ENCODE assay signal across 11 cellular contexts in the genomic region with DNA sequence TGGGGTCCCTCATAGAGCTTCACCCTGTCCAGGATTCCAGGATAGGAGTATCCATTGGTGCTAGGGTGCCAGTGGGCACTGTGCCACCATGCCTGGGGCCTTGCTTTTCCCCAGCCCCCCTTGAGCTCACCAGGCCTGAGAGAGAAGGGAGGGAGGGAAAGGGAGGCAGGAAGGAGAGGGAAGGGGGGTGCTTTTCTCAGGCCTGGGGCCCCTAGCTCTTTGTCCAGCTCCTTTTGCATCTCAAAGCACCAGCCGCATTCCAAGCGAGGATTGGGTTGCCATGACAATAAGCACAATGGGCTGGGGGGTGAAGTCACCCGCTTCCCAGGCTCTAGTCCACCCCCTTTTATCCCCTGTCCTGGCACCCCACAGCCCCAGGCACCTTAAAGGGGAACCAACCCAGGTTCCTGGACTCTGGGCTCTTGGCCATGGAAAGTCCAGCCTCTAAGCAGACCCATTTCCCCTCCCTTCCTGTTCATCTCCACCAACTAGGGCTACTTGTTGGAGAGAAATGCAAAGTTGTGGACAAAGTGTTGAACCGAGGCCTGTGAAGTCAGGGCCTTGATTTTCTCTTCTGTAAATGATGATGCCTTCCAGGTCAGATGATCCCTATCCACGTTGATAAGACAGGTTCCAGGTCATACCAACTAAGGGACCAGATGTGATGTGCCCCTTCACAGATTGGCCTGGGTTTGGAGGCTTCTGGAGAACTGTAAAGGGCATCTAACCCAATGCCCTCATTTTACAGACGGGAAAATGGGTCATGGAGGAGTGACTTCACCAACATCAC. TPM values are rescaled to one million over a fixed set of nuclear protein-coding genes. Genes with fewer than 3 reads are reported as not detected.
DNase-seq lines count a peak whose midpoint lies in the region; ATAC-seq, FAIRE-seq and TF ChIP-seq lines count a peak whose summit lies in the region.
"Had no signal": no experiment of that assay in that cellular context is flagged by ENCODE, and none has a peak within 500 bp of the region (broad histone marks: within the 10 kb centered on the region; RNA-seq: fewer than 3 reads in every experiment).

No MANE protein-coding gene starts in this region.

- H3K4me2 ChIP-seq in K562 (ENCODE audit: insufficient read depth, low read length) = 0 out of 2 replicates have a peak overlapping the region, but pooled peaks have one; percentile 78
- H3K4me2 ChIP-seq in mesenchymal stem cell (ENCODE audit: low read length, poor library complexity, severe bottlenecking) = no peak overlapping the region

- H3K79me1 ChIP-seq in mesenchymal stem cell (replicated peaks; ENCODE audit: low read length, poor library complexity, severe bottlenecking) = peaks cover 11% of the 10 kb centered on the region

- no peak overlapping the region for H2BK5ac ChIP-seq in mesenchymal stem cell (ENCODE audit: low read depth, low read length, poor library complexity, severe bottlenecking)

- no peak for FAIRE-seq in K562 (lab: Jason Lieb, UNC)
- FAIRE-seq: bronchial epithelial cell had no signal

- TF ChIP-seq POLR2A in K562 (conservative IDR thresholded peaks at IDR 0.05) = no peak
- TF ChIP-seq POLR2A in vagina (IDR thresholded peaks at IDR 0.05) = no peak

- intact Hi-C loops in left cardiac atrium (cut with DNase I) = no loop called here
- intact Hi-C loops in K562 (cut with micrococcal nuclease) = no loop called here
- intact Hi-C loops in vagina (cut with DNase I) = no loop called here

- H4K20me1 ChIP-seq in K562 (replicated peaks; ENCODE audit: control insufficient read depth, insufficient read depth, low read length) = no peaks in the 10 kb centered on the region

- H3K23ac ChIP-seq in mesenchymal stem cell (ENCODE audit: low read length in 2 of 2) = no peak overlapping the region

- no peak overlapping the region for H4K91ac ChIP-seq in mesenchymal stem cell (ENCODE audit: low read length)

- no peak overlapping the region for H2BK12ac ChIP-seq in mesenchymal stem cell (ENCODE audit: low read length in 2 of 2)

- H3K27ac ChIP-seq in right atrium auricular region (no peak overlapping the region), K562 (ENCODE audit: extremely low read depth, low read depth, low read length) (no peak overlapping the region), mesenchymal stem cell (ENCODE audit: low read length, poor library complexity, severe bottlenecking) (no peak overlapping the region), vagina (peak overlapping the region; percentile 85)

- TF ChIP-seq CTCF in right atrium auricular region (IDR thresholded peaks at IDR 0.05) (no peak), K562 (IDR thresholded peaks at IDR 0.05 in 2 of 3, conservative IDR thresholded peaks at IDR 0.05 in 1 of 3; ENCODE audit: insufficient read depth in 2 of 3, low read depth in 1 of 3, low read length in 3 of 3) (no peak), vagina (IDR thresholded peaks at IDR 0.05) (no peak)

- no peak overlapping the region for H3K18ac ChIP-seq in mesenchymal stem cell (ENCODE audit: low read depth in 1 of 2, low read length in 2 of 2)

- CTCF ChIA-PET in K562 (lab: Yijun Ruan, JAX; ENCODE audit: low intra/inter-chr PET ratio) = no interaction called here

- peaks cover 30% of the 10 kb centered on the region for H3K79me2 ChIP-seq in K562 (ENCODE audit: control insufficient read depth, insufficient read depth, low read length)

- DNase-seq in left cardiac atrium = peak; percentile 24
- DNase-seq in right atrium auricular region (ENCODE audit: low spot score) = no peak
- DNase-seq in K562 (ENCODE audit: extremely low read depth in 1 of 4, low spot score in 3 of 4) = no peak
- DNase-seq in mesenchymal stem cell = no peak
- DNase-seq in vagina (ENCODE audit: extremely low spot score in 2 of 2) = no peak
- DNase-seq in NCI-H748 (lab: John Stamatoyannopoulos, UW; ENCODE audit: unreplicated experiment) = no peak
- no peak for DNase-seq in H4 (ENCODE audit: low spot score)
- DNase-seq: RPMI8226 had no signal

- no peak overlapping the region for H2AK5ac ChIP-seq in mesenchymal stem cell (ENCODE audit: low read length, severe bottlenecking)

- no peak overlapping the region for H3K4ac ChIP-seq in mesenchymal stem cell (ENCODE audit: low read depth in 1 of 2, low read length in 2 of 2)

- BruUV-seq in K562 (replicated peaks; lab: Mats Ljungman, UMichigan) = no TSS peak

- H4K8ac ChIP-seq in mesenchymal stem cell (ENCODE audit: low read length) = no peak overlapping the region

- ATAC-seq in left cardiac atrium = no peak
- ATAC-seq in K562 = no peak
- no peak for ATAC-seq in GM19463 (IDR thresholded peaks at IDR 0.05; ENCODE audit: unreplicated experiment)
- ATAC-seq: mucosa of descending colon had no signal

- H2BK15ac ChIP-seq in mesenchymal stem cell (ENCODE audit: low read depth, poor library complexity, severe bottlenecking) = no peak overlapping the region

- no peak overlapping the region for H3K14ac ChIP-seq in mesenchymal stem cell (ENCODE audit: low read length in 2 of 2)

- H3K36me3 ChIP-seq in right atrium auricular region (peaks cover 7% of the 10 kb centered on the region), K562 (ENCODE audit: control insufficient read depth, insufficient read depth, low read length) (peaks cover 35% of the 10 kb centered on the region; the same call in 2 of the 3 replicates), mesenchymal stem cell (ENCODE audit: control insufficient read depth in 1 of 2, insufficient read depth in 2 of 2, low read depth in 1 of 2, low read length in 2 of 2) (peaks cover 35 to 47% of the 10 kb centered on the region in 2 experiments), vagina (peaks cover 0 to 4% of the 10 kb centered on the region in 2 donors)

- H3K27me3 ChIP-seq in right atrium auricular region (no peaks in the 10 kb centered on the region), K562 (ENCODE audit: control insufficient read depth in 2 of 2, insufficient read depth in 2 of 2, low read length in 2 of 2) (no peaks in the 10 kb centered on the region), mesenchymal stem cell (ENCODE audit: control insufficient read depth in 1 of 2, insufficient read depth in 1 of 2, low read length in 2 of 2) (no peaks in the 10 kb centered on the region), vagina (no peaks in the 10 kb centered on the region)

- H3K4me1 ChIP-seq in right atrium auricular region (peaks cover 0 to 35% of the 10 kb centered on the region in 2 donors), K562 (replicated peaks in 1 of 2; ENCODE audit: control insufficient read depth in 2 of 2, insufficient read depth in 2 of 2, low read length in 2 of 2) (peaks cover 19 to 50% of the 10 kb centered on the region in 2 experiments), mesenchymal stem cell (ENCODE audit: control insufficient read depth, insufficient read depth, low read depth, low read length) (peaks cover 28% of the 10 kb centered on the region), vagina (peaks cover 39% of the 10 kb centered on the region)

- H3K9ac ChIP-seq in K562 (ENCODE audit: insufficient read depth in 1 of 2, low read depth in 2 of 2, low read length in 2 of 2) (peak overlapping the region in 1 of 2 experiments; percentile 98; a peak in 2 of 4 replicates), mesenchymal stem cell (ENCODE audit: low read length) (peak overlapping the region; percentile 96)

- no peaks in the 10 kb centered on the region for H3K9me3 ChIP-seq in right atrium auricular region
- H3K9me3 ChIP-seq in K562 (replicated peaks; ENCODE audit: control insufficient read depth, insufficient read depth, low read depth, low read length) = no peaks in the 10 kb centered on the region
- H3K9me3 ChIP-seq in mesenchymal stem cell (ENCODE audit: control insufficient read depth, low read length) = no peaks in the 10 kb centered on the region
- no peaks in the 10 kb centered on the region for H3K9me3 ChIP-seq in vagina
- H3K9me3 ChIP-seq: mucosa of descending colon had no signal

- no peak overlapping the region for H2BK120ac ChIP-seq in mesenchymal stem cell (ENCODE audit: low read depth, low read length)

- no peak for TF ChIP-seq RAD21 in K562 (CRISPR knock-in tag; conservative IDR thresholded peaks at IDR 0.05 in 1 of 2, IDR thresholded peaks at IDR 0.05 in 1 of 2)

- no peak for TF ChIP-seq EP300 in K562 (IDR thresholded peaks at IDR 0.05; ENCODE audit: low read length)

- H2AFZ ChIP-seq in K562 (ENCODE audit: low read depth, low read length) (no peak overlapping the region), mesenchymal stem cell (ENCODE audit: low read depth, low read length) (no peak overlapping the region)

- POLR2A ChIA-PET in K562 (lab: Yijun Ruan, JAX) = interaction anchor here (0.5 to 0.9 kb wide), 4 partner anchors 11 to 364 kb away, joined by 3 to 4 read pairs (median 3); a partner anchor contains a TSS

- no peak overlapping the region for H3K4me3 ChIP-seq in right atrium auricular region
- no peak overlapping the region for H3K4me3 ChIP-seq in K562
- peak overlapping the region in 1 of 2 experiments; percentile 81 for H3K4me3 ChIP-seq in mesenchymal stem cell (ENCODE audit: insufficient read depth in 1 of 2, low read depth in 1 of 2, low read length in 2 of 2)
- no peak overlapping the region for H3K4me3 ChIP-seq in vagina
- H3K4me3 ChIP-seq: mucosa of descending colon had no signal

- 78% methylated on average over 6 of the region's 6 CpGs for WGBS in K562 (ENCODE audit: insufficient coverage, low coverage, missing lambda C conversion rate)
- WGBS in mesenchymal stem cell = 83% methylated on average over 6 of the region's 6 CpGs

- H3K9me1 ChIP-seq in K562 (ENCODE audit: control insufficient read depth, insufficient read depth, low read length) = no peaks in the 10 kb centered on the region

- in situ Hi-C loops in K562 (cut with MboI) = no loop called here

RNA-seq across cellular contexts. Expression of a gene that starts 11.4 kb away (rescaled TPM):
- total RNA-seq in left cardiac atrium = 10 to 100 TPM; 17.9 to 18.6 TPM
- total RNA-seq in right atrium auricular region = 10 to 100 TPM; 10.9 to 11.2 TPM
- total RNA-seq in K562 (2011; cell fraction: chromatin; rRNA removed; ENCODE audit: low replicate concordance) = 41.1 and 69.3 TPM in 2 replicates
- total RNA-seq in K562 (2011; cell fraction: nucleolus; rRNA removed) = 30.0 and 35.2 TPM in 2 replicates
- 23.9 and 24.2 TPM in 2 replicates for total RNA-seq in K562 (2011; cell fraction: nucleoplasm; rRNA removed)
- 2.5 and 3.2 TPM in 2 replicates for total RNA-seq in K562 (2014; rRNA removed)
- 2.0 and 2.4 TPM in 2 replicates for total RNA-seq in K562 (2014; rRNA removed; fragmentation: Illumina TruSeq; extraction: Trizol)
- total RNA-seq in K562 (2015; rRNA removed; fragmentation: Illumina TruSeq; extraction: Trizol) = 3.1 and 3.4 TPM in 2 replicates
- 3.3 and 5.0 TPM in 2 replicates for total RNA-seq in K562 (2021)
- polyA plus RNA-seq in K562 (2011; rRNA removed) = 5.8 and 6.8 TPM in 2 replicates
- 4.3 and 5.3 TPM in 2 replicates for polyA plus RNA-seq in K562 (2011; cell fraction: cytosol; rRNA removed)
- polyA plus RNA-seq in K562 (2011; cell fraction: nucleus; rRNA removed) = 48.2 and 56.8 TPM in 2 replicates
- 6.7 and 14.3 TPM in 2 replicates for polyA plus RNA-seq in K562 (2012)
- 2.5 and 3.2 TPM in 2 replicates for polyA plus RNA-seq in K562 (2014; fragmentation: Illumina TruSeq; extraction: Trizol)
- under 1 TPM; 0.59 to 0.89 TPM for polyA plus RNA-seq in K562 (2014; fragmentation: Nextera tagmentation; extraction: Ambion mirVana)
- 6.6 and 8.3 TPM in 2 replicates for polyA plus RNA-seq in K562 (2014; rRNA removed)
- 4.6 TPM in 2 replicates for polyA minus RNA-seq in K562 (2011; rRNA and poly(A)+ RNA removed)
- polyA minus RNA-seq in K562 (2011; cell fraction: cytosol; rRNA and poly(A)+ RNA removed) = 2.0 and 2.3 TPM in 2 replicates
- 7.3 and 8.8 TPM in 2 replicates for polyA minus RNA-seq in K562 (2011; cell fraction: nucleus; rRNA and poly(A)+ RNA removed)
- polyA plus RNA-seq in mesenchymal stem cell (2013, experiment 1 of 2) = 41.3 TPM
- 39.4 TPM for polyA plus RNA-seq in mesenchymal stem cell (2013, experiment 2 of 2)
- 27.3 TPM for total RNA-seq in vagina
- total RNA-seq in H4 (2014; rRNA removed; shearing (Covaris generic)) = 2.8 and 3.9 TPM in 2 replicates

RNA-seq across cellular contexts. Expression of a gene that starts 12.2 kb away (rescaled TPM):
- total RNA-seq in left cardiac atrium = 10 to 100 TPM; 19.7 to 25.5 TPM
- total RNA-seq in right atrium auricular region = 10 to 100 TPM; 16.2 to 27.0 TPM
- total RNA-seq in K562 (2011; cell fraction: chromatin; rRNA removed; ENCODE audit: low replicate concordance) = 16.6 and 32.2 TPM in 2 replicates
- 41.9 and 55.9 TPM in 2 replicates for total RNA-seq in K562 (2011; cell fraction: nucleolus; rRNA removed)
- 26.1 and 28.5 TPM in 2 replicates for total RNA-seq in K562 (2011; cell fraction: nucleoplasm; rRNA removed)
- 98.4 and 165 TPM in 2 replicates for total RNA-seq in K562 (2014; rRNA removed)
- 37.3 and 44.6 TPM in 2 replicates for total RNA-seq in K562 (2014; rRNA removed; fragmentation: Illumina TruSeq; extraction: Trizol)
- total RNA-seq in K562 (2015; rRNA removed; fragmentation: Illumina TruSeq; extraction: Trizol) = 65.1 and 66.9 TPM in 2 replicates
- total RNA-seq in K562 (2021) = 73.8 and 83.3 TPM in 2 replicates
- 65.8 and 73.3 TPM in 2 replicates for polyA plus RNA-seq in K562 (2011; rRNA removed)
- polyA plus RNA-seq in K562 (2011; cell fraction: cytosol; rRNA removed) = 102 and 177 TPM in 2 replicates
- polyA plus RNA-seq in K562 (2011; cell fraction: nucleus; rRNA removed) = 65.2 and 88.3 TPM in 2 replicates
- polyA plus RNA-seq in K562 (2012) = 79.8 and 86.4 TPM in 2 replicates
- 80.0 and 88.4 TPM in 2 replicates for polyA plus RNA-seq in K562 (2014; fragmentation: Illumina TruSeq; extraction: Trizol)
- polyA plus RNA-seq in K562 (2014; fragmentation: Nextera tagmentation; extraction: Ambion mirVana) = 10 to 100 TPM; 29.1 to 66.3 TPM
- 83.5 and 90.5 TPM in 2 replicates for polyA plus RNA-seq in K562 (2014; rRNA removed)
- polyA minus RNA-seq in K562 (2011; rRNA and poly(A)+ RNA removed) = 25.2 and 38.9 TPM in 2 replicates
- 35.6 and 41.5 TPM in 2 replicates for polyA minus RNA-seq in K562 (2011; cell fraction: cytosol; rRNA and poly(A)+ RNA removed)
- 26.3 and 28.4 TPM in 2 replicates for polyA minus RNA-seq in K562 (2011; cell fraction: nucleus; rRNA and poly(A)+ RNA removed)
- polyA plus RNA-seq in mesenchymal stem cell (2013, experiment 1 of 2) = 39.5 TPM
- 38.9 TPM for polyA plus RNA-seq in mesenchymal stem cell (2013, experiment 2 of 2)
- total RNA-seq in vagina = 29.5 TPM
- 79.5 and 82.1 TPM in 2 replicates for total RNA-seq in H4 (2014; rRNA removed; shearing (Covaris generic))

RNA-seq across cellular contexts. Expression of a gene that starts 22.6 kb away (rescaled TPM):
- under 1 TPM; 0.15 to 0.21 TPM for total RNA-seq in left cardiac atrium
- total RNA-seq in right atrium auricular region = under 1 TPM in 1 of 2 donors, not detected in 1; 0.20 TPM
- total RNA-seq in K562 (2011; cell fraction: chromatin; rRNA removed; ENCODE audit: low replicate concordance) = 0.95 and 1.8 TPM in 2 replicates
- 0.67 and 0.92 TPM in 2 replicates for total RNA-seq in K562 (2011; cell fraction: nucleolus; rRNA removed)
- total RNA-seq in K562 (2011; cell fraction: nucleoplasm; rRNA removed) = 0.66 and 1.1 TPM in 2 replicates
- 0.04 and 0.05 TPM in 2 replicates for total RNA-seq in K562 (2014; rRNA removed)
- total RNA-seq in K562 (2014; rRNA removed; fragmentation: Illumina TruSeq; extraction: Trizol) = not detected in 2 replicates
- total RNA-seq in K562 (2015; rRNA removed; fragmentation: Illumina TruSeq; extraction: Trizol) = 0.14 TPM in 1 of 2 replicates, not detected in the other
- 0.22 and 0.60 TPM in 2 replicates for total RNA-seq in K562 (2021)
- polyA plus RNA-seq in K562 (2011; rRNA removed) = 0.08 and 0.12 TPM in 2 replicates
- polyA plus RNA-seq in K562 (2011; cell fraction: cytosol; rRNA removed) = 0.13 and 0.18 TPM in 2 replicates
- 0.59 and 0.64 TPM in 2 replicates for polyA plus RNA-seq in K562 (2011; cell fraction: nucleus; rRNA removed)
- polyA plus RNA-seq in K562 (2012) = 0.16 and 0.29 TPM in 2 replicates
- polyA plus RNA-seq in K562 (2014; fragmentation: Illumina TruSeq; extraction: Trizol) = 0.15 and 0.18 TPM in 2 replicates
- not detected for polyA plus RNA-seq in K562 (2014; fragmentation: Nextera tagmentation; extraction: Ambion mirVana)
- polyA plus RNA-seq in K562 (2014; rRNA removed) = 0.11 and 0.41 TPM in 2 replicates
- polyA minus RNA-seq in K562 (2011; rRNA and poly(A)+ RNA removed) = 0.09 TPM in 1 of 2 replicates, not detected in the other
- not detected in 2 replicates for polyA minus RNA-seq in K562 (2011; cell fraction: cytosol; rRNA and poly(A)+ RNA removed)
- polyA minus RNA-seq in K562 (2011; cell fraction: nucleus; rRNA and poly(A)+ RNA removed) = 0.13 TPM in 1 of 2 replicates, not detected in the other
- polyA plus RNA-seq in mesenchymal stem cell (2013, experiment 1 of 2) = 7.1 TPM
- 6.5 TPM for polyA plus RNA-seq in mesenchymal stem cell (2013, experiment 2 of 2)
- 2.7 TPM for total RNA-seq in vagina
- total RNA-seq in H4 (2014; rRNA removed; shearing (Covaris generic)) = 0.37 and 1.1 TPM in 2 replicates

RNA-seq across cellular contexts. Expression of a gene that starts 23.2 kb away (rescaled TPM):
- 100 to 1,000 TPM; 143 to 156 TPM for total RNA-seq in left cardiac atrium
- total RNA-seq in right atrium auricular region = 100 to 1,000 TPM; 124 to 147 TPM
- total RNA-seq in K562 (2011; cell fraction: chromatin; rRNA removed; ENCODE audit: low replicate concordance) = 114 and 195 TPM in 2 replicates
- 338 and 376 TPM in 2 replicates for total RNA-seq in K562 (2011; cell fraction: nucleolus; rRNA removed)
- 298 TPM in 2 replicates for total RNA-seq in K562 (2011; cell fraction: nucleoplasm; rRNA removed)
- total RNA-seq in K562 (2014; rRNA removed) = 211 and 255 TPM in 2 replicates
- total RNA-seq in K562 (2014; rRNA removed; fragmentation: Illumina TruSeq; extraction: Trizol) = 226 and 244 TPM in 2 replicates
- total RNA-seq in K562 (2015; rRNA removed; fragmentation: Illumina TruSeq; extraction: Trizol) = 290 and 294 TPM in 2 replicates
- 243 and 253 TPM in 2 replicates for total RNA-seq in K562 (2021)
- polyA plus RNA-seq in K562 (2011; rRNA removed) = 129 and 178 TPM in 2 replicates
- 462 and 551 TPM in 2 replicates for polyA plus RNA-seq in K562 (2011; cell fraction: cytosol; rRNA removed)
- polyA plus RNA-seq in K562 (2011; cell fraction: nucleus; rRNA removed) = 206 and 232 TPM in 2 replicates
- 327 and 494 TPM in 2 replicates for polyA plus RNA-seq in K562 (2012)
- 418 and 443 TPM in 2 replicates for polyA plus RNA-seq in K562 (2014; fragmentation: Illumina TruSeq; extraction: Trizol)
- polyA plus RNA-seq in K562 (2014; fragmentation: Nextera tagmentation; extraction: Ambion mirVana) = 100 to 1,000 TPM; 429 to 436 TPM
- polyA plus RNA-seq in K562 (2014; rRNA removed) = 126 and 196 TPM in 2 replicates
- polyA minus RNA-seq in K562 (2011; rRNA and poly(A)+ RNA removed) = 153 and 212 TPM in 2 replicates
- 167 and 266 TPM in 2 replicates for polyA minus RNA-seq in K562 (2011; cell fraction: cytosol; rRNA and poly(A)+ RNA removed)
- polyA minus RNA-seq in K562 (2011; cell fraction: nucleus; rRNA and poly(A)+ RNA removed) = 51.4 and 83.0 TPM in 2 replicates
- polyA plus RNA-seq in mesenchymal stem cell (2013, experiment 1 of 2) = 350 TPM
- polyA plus RNA-seq in mesenchymal stem cell (2013, experiment 2 of 2) = 358 TPM
- 117 TPM for total RNA-seq in vagina
- 128 and 140 TPM in 2 replicates for total RNA-seq in H4 (2014; rRNA removed; shearing (Covaris generic))

RNA-seq across cellular contexts. Expression of a gene that starts 56.0 kb away (rescaled TPM):
- 10 to 100 TPM; 65.8 to 78.6 TPM for total RNA-seq in left cardiac atrium
- total RNA-seq in right atrium auricular region = 10 to 100 TPM; 46.5 to 47.8 TPM
- total RNA-seq in K562 (2011; cell fraction: chromatin; rRNA removed; ENCODE audit: low replicate concordance) = 7.1 and 27.9 TPM in 2 replicates
- total RNA-seq in K562 (2011; cell fraction: nucleolus; rRNA removed) = 73.0 and 77.4 TPM in 2 replicates
- total RNA-seq in K562 (2011; cell fraction: nucleoplasm; rRNA removed) = 47.4 and 60.5 TPM in 2 replicates
- total RNA-seq in K562 (2014; rRNA removed) = 41.3 and 45.1 TPM in 2 replicates
- total RNA-seq in K562 (2014; rRNA removed; fragmentation: Illumina TruSeq; extraction: Trizol) = 1.8 and 3.7 TPM in 2 replicates
- 34.2 and 40.0 TPM in 2 replicates for total RNA-seq in K562 (2015; rRNA removed; fragmentation: Illumina TruSeq; extraction: Trizol)
- total RNA-seq in K562 (2021) = 92.1 and 94.2 TPM in 2 replicates
- 27.1 and 62.3 TPM in 2 replicates for polyA plus RNA-seq in K562 (2011; rRNA removed)
- 209 and 283 TPM in 2 replicates for polyA plus RNA-seq in K562 (2011; cell fraction: cytosol; rRNA removed)
- polyA plus RNA-seq in K562 (2011; cell fraction: nucleus; rRNA removed) = 63.1 and 75.1 TPM in 2 replicates
- 123 and 131 TPM in 2 replicates for polyA plus RNA-seq in K562 (2012)
- polyA plus RNA-seq in K562 (2014; fragmentation: Illumina TruSeq; extraction: Trizol) = 8.6 and 59.7 TPM in 2 replicates
- polyA plus RNA-seq in K562 (2014; fragmentation: Nextera tagmentation; extraction: Ambion mirVana) = 10 to 100 TPM; 12.6 to 36.4 TPM
- 120 and 141 TPM in 2 replicates for polyA plus RNA-seq in K562 (2014; rRNA removed)
- polyA minus RNA-seq in K562 (2011; rRNA and poly(A)+ RNA removed) = 6.0 and 10.0 TPM in 2 replicates
- polyA minus RNA-seq in K562 (2011; cell fraction: cytosol; rRNA and poly(A)+ RNA removed) = 11.5 and 13.6 TPM in 2 replicates
- 12.2 and 13.9 TPM in 2 replicates for polyA minus RNA-seq in K562 (2011; cell fraction: nucleus; rRNA and poly(A)+ RNA removed)
- 176 TPM for polyA plus RNA-seq in mesenchymal stem cell (2013, experiment 1 of 2)
- 182 TPM for polyA plus RNA-seq in mesenchymal stem cell (2013, experiment 2 of 2)
- 114 TPM for total RNA-seq in vagina
- 53.2 and 72.4 TPM in 2 replicates for total RNA-seq in H4 (2014; rRNA removed; shearing (Covaris generic))
